In the genomic region with DNA sequence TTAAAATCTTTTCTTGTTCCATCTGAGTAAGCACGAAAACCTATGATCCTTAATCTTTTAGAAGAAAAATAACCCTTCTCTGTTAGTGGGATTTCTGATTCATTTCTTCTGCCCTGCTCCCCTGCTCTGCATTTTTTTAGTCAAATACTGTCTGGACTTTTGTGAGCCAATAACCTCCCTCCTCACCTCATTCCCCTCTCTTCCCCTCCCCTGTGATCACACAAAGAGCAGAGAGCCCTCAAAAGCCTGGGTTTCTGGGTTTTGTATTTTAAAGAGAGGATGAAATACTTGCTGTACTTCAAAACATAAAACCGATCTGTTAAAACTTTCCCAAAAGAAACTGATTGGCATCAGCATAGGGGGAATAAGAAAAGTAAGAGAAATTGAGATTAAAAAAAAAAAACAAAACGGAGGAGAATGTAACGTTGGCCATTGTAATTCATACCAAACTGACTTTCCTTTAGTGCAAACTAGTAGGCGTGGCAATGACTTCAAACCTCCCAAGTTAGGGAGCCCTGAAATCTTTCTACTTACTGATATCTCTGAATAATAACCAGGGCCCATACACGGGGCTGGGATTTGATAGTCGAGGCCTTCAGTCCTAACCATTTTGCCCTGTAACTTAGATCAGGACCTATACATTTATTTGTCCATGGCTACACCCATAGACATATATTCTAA, we compare ENCODE assay signal across 2 cellular contexts.
TF ChIP-seq lines count a peak whose summit lies in the region.

No MANE protein-coding gene starts in this region.

TF ChIP-seq in GM23338, 12 proteins besides CTCF, POLR2A, EP300 and RAD21 (continued from another document):
- TF ChIP-seq REST (IDR thresholded peaks at IDR 0.05; ENCODE audit: unreplicated experiment) = no peak
- no peak for TF ChIP-seq ZNF462 (CRISPR knock-in tag; IDR thresholded peaks at IDR 0.05)
- no peak for TF ChIP-seq POLR2AphosphoS5 (IDR thresholded peaks at IDR 0.05; ENCODE audit: low read depth)
- TF ChIP-seq STAT1 (IDR thresholded peaks at IDR 0.05; ENCODE audit: unreplicated experiment) = no peak
- TF ChIP-seq CREB1 (CRISPR knock-in tag; IDR thresholded peaks at IDR 0.05; ENCODE audit: low read depth) = no peak
- no peak for TF ChIP-seq EZH2phosphoT487 (IDR thresholded peaks at IDR 0.05; ENCODE audit: unreplicated experiment)
- TF ChIP-seq ZNF331 (CRISPR knock-in tag; IDR thresholded peaks at IDR 0.05; ENCODE audit: low read depth) = no peak
- TF ChIP-seq JUNB (IDR thresholded peaks at IDR 0.05; ENCODE audit: unreplicated experiment) = no peak

TF ChIP-seq in WTC11, 78 proteins besides CTCF, POLR2A, EP300 and RAD21 (continued from another document):
- TF ChIP-seq, protein P1, sequence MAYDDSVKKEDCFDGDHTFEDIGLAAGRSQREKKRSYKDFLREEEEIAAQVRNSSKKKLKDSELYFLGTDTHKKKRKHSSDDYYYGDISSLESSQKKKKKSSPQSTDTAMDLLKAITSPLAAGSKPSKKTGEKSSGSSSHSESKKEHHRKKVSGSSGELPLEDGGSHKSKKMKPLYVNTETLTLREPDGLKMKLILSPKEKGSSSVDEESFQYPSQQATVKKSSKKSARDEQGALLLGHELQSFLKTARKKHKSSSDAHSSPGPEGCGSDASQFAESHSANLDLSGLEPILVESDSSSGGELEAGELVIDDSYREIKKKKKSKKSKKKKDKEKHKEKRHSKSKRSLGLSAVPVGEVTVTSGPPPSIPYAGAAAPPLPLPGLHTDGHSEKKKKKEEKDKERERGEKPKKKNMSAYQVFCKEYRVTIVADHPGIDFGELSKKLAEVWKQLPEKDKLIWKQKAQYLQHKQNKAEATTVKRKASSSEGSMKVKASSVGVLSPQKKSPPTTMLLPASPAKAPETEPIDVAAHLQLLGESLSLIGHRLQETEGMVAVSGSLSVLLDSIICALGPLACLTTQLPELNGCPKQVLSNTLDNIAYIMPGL (CRISPR knock-in tag; IDR thresholded peaks at IDR 0.05) = no peak
- no peak for TF ChIP-seq IRF1 (CRISPR knock-in tag; IDR thresholded peaks at IDR 0.05)
- TF ChIP-seq PRRX2 (CRISPR knock-in tag; IDR thresholded peaks at IDR 0.05) = no peak
- TF ChIP-seq, protein P2, sequence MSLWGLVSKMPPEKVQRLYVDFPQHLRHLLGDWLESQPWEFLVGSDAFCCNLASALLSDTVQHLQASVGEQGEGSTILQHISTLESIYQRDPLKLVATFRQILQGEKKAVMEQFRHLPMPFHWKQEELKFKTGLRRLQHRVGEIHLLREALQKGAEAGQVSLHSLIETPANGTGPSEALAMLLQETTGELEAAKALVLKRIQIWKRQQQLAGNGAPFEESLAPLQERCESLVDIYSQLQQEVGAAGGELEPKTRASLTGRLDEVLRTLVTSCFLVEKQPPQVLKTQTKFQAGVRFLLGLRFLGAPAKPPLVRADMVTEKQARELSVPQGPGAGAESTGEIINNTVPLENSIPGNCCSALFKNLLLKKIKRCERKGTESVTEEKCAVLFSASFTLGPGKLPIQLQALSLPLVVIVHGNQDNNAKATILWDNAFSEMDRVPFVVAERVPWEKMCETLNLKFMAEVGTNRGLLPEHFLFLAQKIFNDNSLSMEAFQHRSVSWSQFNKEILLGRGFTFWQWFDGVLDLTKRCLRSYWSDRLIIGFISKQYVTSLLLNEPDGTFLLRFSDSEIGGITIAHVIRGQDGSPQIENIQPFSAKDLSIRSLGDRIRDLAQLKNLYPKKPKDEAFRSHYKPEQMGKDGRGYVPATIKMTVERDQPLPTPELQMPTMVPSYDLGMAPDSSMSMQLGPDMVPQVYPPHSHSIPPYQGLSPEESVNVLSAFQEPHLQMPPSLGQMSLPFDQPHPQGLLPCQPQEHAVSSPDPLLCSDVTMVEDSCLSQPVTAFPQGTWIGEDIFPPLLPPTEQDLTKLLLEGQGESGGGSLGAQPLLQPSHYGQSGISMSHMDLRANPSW (CRISPR knock-in tag; conservative IDR thresholded peaks at IDR 0.05; ENCODE audit: low read depth) = no peak
- no peak for TF ChIP-seq ZNF671 (CRISPR knock-in tag; IDR thresholded peaks at IDR 0.05)
